In the genomic region with DNA sequence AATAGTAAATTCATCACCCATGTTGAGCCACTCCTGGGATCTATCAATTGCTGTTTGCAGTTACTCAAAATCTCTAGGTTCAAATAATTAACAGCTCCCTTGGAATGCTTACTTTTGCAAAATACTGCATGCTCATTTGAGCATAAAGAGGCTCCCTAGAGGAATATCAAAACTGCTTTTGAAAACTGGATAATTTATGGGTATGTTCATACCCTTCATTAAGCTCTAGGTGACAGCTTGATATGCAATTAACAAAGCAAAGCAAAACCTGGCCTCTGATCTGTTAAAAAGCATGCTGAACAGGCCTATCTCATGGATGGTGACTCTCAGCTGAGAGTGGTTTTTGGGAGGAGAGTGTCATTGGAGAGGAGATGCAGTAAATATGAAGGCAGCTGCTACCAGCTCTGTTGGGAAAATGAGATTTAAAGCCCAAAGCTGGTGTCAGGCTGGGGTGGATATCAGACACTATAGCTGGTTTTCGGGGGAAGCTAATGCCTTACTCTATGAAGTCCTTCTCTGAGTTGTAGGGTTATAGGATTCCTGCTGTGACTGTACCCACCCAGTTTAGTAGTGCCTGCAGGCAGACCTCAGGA, we compare ENCODE assay signal across 1 cellular context.
TF ChIP-seq lines count a peak whose summit lies in the region.

No MANE protein-coding gene starts in this region.

TF ChIP-seq in HepG2, 621 proteins besides CTCF, POLR2A, EP300 and RAD21 (continued from another document):
- TF ChIP-seq, protein P1, sequence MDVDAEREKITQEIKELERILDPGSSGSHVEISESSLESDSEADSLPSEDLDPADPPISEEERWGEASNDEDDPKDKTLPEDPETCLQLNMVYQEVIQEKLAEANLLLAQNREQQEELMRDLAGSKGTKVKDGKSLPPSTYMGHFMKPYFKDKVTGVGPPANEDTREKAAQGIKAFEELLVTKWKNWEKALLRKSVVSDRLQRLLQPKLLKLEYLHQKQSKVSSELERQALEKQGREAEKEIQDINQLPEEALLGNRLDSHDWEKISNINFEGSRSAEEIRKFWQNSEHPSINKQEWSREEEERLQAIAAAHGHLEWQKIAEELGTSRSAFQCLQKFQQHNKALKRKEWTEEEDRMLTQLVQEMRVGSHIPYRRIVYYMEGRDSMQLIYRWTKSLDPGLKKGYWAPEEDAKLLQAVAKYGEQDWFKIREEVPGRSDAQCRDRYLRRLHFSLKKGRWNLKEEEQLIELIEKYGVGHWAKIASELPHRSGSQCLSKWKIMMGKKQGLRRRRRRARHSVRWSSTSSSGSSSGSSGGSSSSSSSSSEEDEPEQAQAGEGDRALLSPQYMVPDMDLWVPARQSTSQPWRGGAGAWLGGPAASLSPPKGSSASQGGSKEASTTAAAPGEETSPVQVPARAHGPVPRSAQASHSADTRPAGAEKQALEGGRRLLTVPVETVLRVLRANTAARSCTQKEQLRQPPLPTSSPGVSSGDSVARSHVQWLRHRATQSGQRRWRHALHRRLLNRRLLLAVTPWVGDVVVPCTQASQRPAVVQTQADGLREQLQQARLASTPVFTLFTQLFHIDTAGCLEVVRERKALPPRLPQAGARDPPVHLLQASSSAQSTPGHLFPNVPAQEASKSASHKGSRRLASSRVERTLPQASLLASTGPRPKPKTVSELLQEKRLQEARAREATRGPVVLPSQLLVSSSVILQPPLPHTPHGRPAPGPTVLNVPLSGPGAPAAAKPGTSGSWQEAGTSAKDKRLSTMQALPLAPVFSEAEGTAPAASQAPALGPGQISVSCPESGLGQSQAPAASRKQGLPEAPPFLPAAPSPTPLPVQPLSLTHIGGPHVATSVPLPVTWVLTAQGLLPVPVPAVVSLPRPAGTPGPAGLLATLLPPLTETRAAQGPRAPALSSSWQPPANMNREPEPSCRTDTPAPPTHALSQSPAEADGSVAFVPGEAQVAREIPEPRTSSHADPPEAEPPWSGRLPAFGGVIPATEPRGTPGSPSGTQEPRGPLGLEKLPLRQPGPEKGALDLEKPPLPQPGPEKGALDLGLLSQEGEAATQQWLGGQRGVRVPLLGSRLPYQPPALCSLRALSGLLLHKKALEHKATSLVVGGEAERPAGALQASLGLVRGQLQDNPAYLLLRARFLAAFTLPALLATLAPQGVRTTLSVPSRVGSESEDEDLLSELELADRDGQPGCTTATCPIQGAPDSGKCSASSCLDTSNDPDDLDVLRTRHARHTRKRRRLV (CRISPR knock-in tag; IDR thresholded peaks at IDR 0.05): no peak
- TF ChIP-seq SRSF9 (IDR thresholded peaks at IDR 0.05; ENCODE audit: borderline replicate concordance, insufficient read depth, low read depth, low read length, poor library complexity, severe bottlenecking) (no peak), TP53 (CRISPR knock-in tag; conservative IDR thresholded peaks at IDR 0.05) (no peak)
- TF ChIP-seq, protein P2, sequence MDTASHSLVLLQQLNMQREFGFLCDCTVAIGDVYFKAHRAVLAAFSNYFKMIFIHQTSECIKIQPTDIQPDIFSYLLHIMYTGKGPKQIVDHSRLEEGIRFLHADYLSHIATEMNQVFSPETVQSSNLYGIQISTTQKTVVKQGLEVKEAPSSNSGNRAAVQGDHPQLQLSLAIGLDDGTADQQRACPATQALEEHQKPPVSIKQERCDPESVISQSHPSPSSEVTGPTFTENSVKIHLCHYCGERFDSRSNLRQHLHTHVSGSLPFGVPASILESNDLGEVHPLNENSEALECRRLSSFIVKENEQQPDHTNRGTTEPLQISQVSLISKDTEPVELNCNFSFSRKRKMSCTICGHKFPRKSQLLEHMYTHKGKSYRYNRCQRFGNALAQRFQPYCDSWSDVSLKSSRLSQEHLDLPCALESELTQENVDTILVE (CRISPR knock-in tag; IDR thresholded peaks at IDR 0.05): no peak
- TF ChIP-seq, protein P3, sequence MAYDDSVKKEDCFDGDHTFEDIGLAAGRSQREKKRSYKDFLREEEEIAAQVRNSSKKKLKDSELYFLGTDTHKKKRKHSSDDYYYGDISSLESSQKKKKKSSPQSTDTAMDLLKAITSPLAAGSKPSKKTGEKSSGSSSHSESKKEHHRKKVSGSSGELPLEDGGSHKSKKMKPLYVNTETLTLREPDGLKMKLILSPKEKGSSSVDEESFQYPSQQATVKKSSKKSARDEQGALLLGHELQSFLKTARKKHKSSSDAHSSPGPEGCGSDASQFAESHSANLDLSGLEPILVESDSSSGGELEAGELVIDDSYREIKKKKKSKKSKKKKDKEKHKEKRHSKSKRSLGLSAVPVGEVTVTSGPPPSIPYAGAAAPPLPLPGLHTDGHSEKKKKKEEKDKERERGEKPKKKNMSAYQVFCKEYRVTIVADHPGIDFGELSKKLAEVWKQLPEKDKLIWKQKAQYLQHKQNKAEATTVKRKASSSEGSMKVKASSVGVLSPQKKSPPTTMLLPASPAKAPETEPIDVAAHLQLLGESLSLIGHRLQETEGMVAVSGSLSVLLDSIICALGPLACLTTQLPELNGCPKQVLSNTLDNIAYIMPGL (CRISPR knock-in tag; IDR thresholded peaks at IDR 0.05; ENCODE audit: borderline replicate concordance in 1 of 2, low read depth in 1 of 2): no peak
